ENCODE assay signal across 10 cellular contexts in genomic region chr17:81635431-81635830, GRCh38. TPM values are rescaled to one million over a fixed set of nuclear protein-coding genes. Genes with fewer than 3 reads are reported as not detected.
DNase-seq lines count a peak whose midpoint lies in the region; ATAC-seq and TF ChIP-seq lines count a peak whose summit lies in the region.
"Had no signal": no experiment of that assay in that cellular context is flagged by ENCODE, and none has a peak within 500 bp of the region (broad histone marks: within the 10 kb centered on the region; RNA-seq: fewer than 3 reads in every experiment).

No MANE protein-coding gene starts in this region.

- no peaks in the 10 kb centered on the region for H3K9me3 Mint-ChIP-seq in osteocyte (ENCODE audit: unreplicated experiment)

- no peaks in the 10 kb centered on the region for H3K27me3 Mint-ChIP-seq in osteocyte (ENCODE audit: unreplicated experiment)

- DNase-seq in GM06990 (ENCODE audit: extremely low read depth, insufficient read length) (no peak), RWPE2 (ENCODE audit: low spot score) (no peak), osteocyte (ENCODE audit: extremely low spot score, unreplicated experiment) (no peak), ACHN (no peak), COR-L47 (lab: John Stamatoyannopoulos, UW) (no peak), body of pancreas (no peak)
- DNase-seq in stimulated activated CD4-positive, alpha-beta T cell treated with anti-CD3 and anti-CD28 coated beads, Interleukin-15, amount 100 ng/mL, for 24 hours, result no peak
- DNase-seq: hippocampal formation had no signal

- H3K36me3 Mint-ChIP-seq in osteocyte (ENCODE audit: unreplicated experiment), result peaks cover 4% of the 10 kb centered on the region

- 50 to 63% methylated on average over 5 of the region's 5 CpGs for WGBS in esophagus, 2 donors
- 67 to 91% methylated on average over 5 of the region's 5 CpGs for WGBS in body of pancreas, 2 donors

- H3K4me3 Mint-ChIP-seq in osteocyte (ENCODE audit: unreplicated experiment), result peak overlapping the region; percentile 95

- H3K4me3 ChIP-seq in GM06990 (replicated peaks; ENCODE audit: low read depth, low read length) (peak overlapping the region; percentile 99), RWPE2 (ENCODE audit: severe bottlenecking) (peak overlapping the region; percentile 97), esophagus (ENCODE audit: low read depth in 1 of 2, low read length in 2 of 2) (peak overlapping the region in 1 of 2 donors; percentile 96), body of pancreas (no peak overlapping the region)

- no peaks in the 10 kb centered on the region for H3K9me3 ChIP-seq in RWPE2 (ENCODE audit: severe bottlenecking)
- H3K9me3 ChIP-seq in esophagus (ENCODE audit: control insufficient read depth in 2 of 2, insufficient read depth in 1 of 2, low read depth in 1 of 2, low read length in 1 of 2), result no peaks in the 10 kb centered on the region
- H3K9me3 ChIP-seq in body of pancreas, result no peaks in the 10 kb centered on the region

- intact Hi-C loops in body of pancreas (cut with DNase I), result no loop called here

- peak overlapping the region; percentile 71 for H3K27ac ChIP-seq in RWPE2 (ENCODE audit: poor library complexity, severe bottlenecking)
- peak overlapping the region; percentile 66 to 97 for H3K27ac ChIP-seq in esophagus (ENCODE audit: low read depth in 2 of 2, low read length in 1 of 2)
- H3K27ac ChIP-seq in body of pancreas, result no peak overlapping the region

- peak; percentile 32 for ATAC-seq in RWPE2 (ENCODE audit: low read depth)
- no peak for ATAC-seq in body of pancreas

- H3K4me1 ChIP-seq in RWPE2 (ENCODE audit: insufficient read depth, poor library complexity, severe bottlenecking), result peaks cover 6% of the 10 kb centered on the region
- peaks cover 0 to 3% of the 10 kb centered on the region in 2 donors for H3K4me1 ChIP-seq in esophagus (ENCODE audit: control insufficient read depth in 2 of 2, insufficient read depth in 2 of 2, low read length in 1 of 2)
- H3K4me1 ChIP-seq in body of pancreas, result peaks cover 23% of the 10 kb centered on the region

- TF ChIP-seq POLR2A in body of pancreas (IDR thresholded peaks at IDR 0.05), result no peak

- peak overlapping the region; percentile 94 for H3K27ac Mint-ChIP-seq in osteocyte (ENCODE audit: unreplicated experiment)

- H3K36me3 ChIP-seq in GM06990 (ENCODE audit: control insufficient read depth, insufficient read depth, low read length) (peaks cover 2% of the 10 kb centered on the region), RWPE2 (ENCODE audit: low read depth) (peaks cover 27% of the 10 kb centered on the region), esophagus (ENCODE audit: control insufficient read depth in 2 of 2, insufficient read depth in 2 of 2, low read length in 1 of 2) (no peaks in the 10 kb centered on the region), body of pancreas (replicated peaks in 1 of 2; ENCODE audit: insufficient read depth in 1 of 2, low read depth in 2 of 2) (no peaks in the 10 kb centered on the region)

- no peak for TF ChIP-seq CTCF in GM06990 (IDR thresholded peaks at IDR 0.05; ENCODE audit: insufficient read depth, low read length, poor library complexity, severe bottlenecking)
- TF ChIP-seq CTCF in RWPE2 (IDR thresholded peaks at IDR 0.05; ENCODE audit: poor library complexity, severe bottlenecking), result no peak
- TF ChIP-seq CTCF in osteocyte (IDR thresholded peaks at IDR 0.05), result no peak
- TF ChIP-seq CTCF in body of pancreas (IDR thresholded peaks at IDR 0.05), result no peak

- in situ Hi-C loops in ACHN (cut with HindIII; ENCODE audit: low pct_ligation_motif_present, low pct_unique_long_range_greater_than_20kb, low sequenced_read_pairs), result no loop called here

- H3K4me1 Mint-ChIP-seq in osteocyte (ENCODE audit: unreplicated experiment), result peaks cover 23% of the 10 kb centered on the region

- H3K27me3 ChIP-seq in GM06990 (replicated peaks; ENCODE audit: control insufficient read depth, insufficient read depth, low read length), result no peaks in the 10 kb centered on the region
- H3K27me3 ChIP-seq in RWPE2 (ENCODE audit: insufficient read depth, poor library complexity, severe bottlenecking), result no peaks in the 10 kb centered on the region
- H3K27me3 ChIP-seq in esophagus (ENCODE audit: control insufficient read depth in 1 of 2, insufficient read depth in 2 of 2, low read length in 2 of 2), result no peaks in the 10 kb centered on the region
- no peaks in the 10 kb centered on the region for H3K27me3 ChIP-seq in body of pancreas

RNA-seq across cellular contexts. Expression of gene NPLOC4, which starts 1.5 kb away (rescaled TPM):
- 10 to 100 TPM; 30.6 to 38.8 TPM for polyA plus RNA-seq in esophagus
- total RNA-seq in osteocyte, result 99.7 and 112 TPM in 2 replicates
- total RNA-seq in body of pancreas, result 10 to 100 TPM; 43.8 to 63.0 TPM

RNA-seq across cellular contexts. Expression of gene TSPAN10, which starts 1.6 kb away (rescaled TPM):
- 1 to 10 TPM in 1 of 2 donors, under 1 TPM in 1; 0.56 to 1.7 TPM for polyA plus RNA-seq in esophagus
- total RNA-seq in osteocyte (1.1 and 1.6 TPM in 2 replicates), body of pancreas (1 to 10 TPM; 1.0 to 5.3 TPM)

RNA-seq across cellular contexts. Expression of gene PDE6G, which starts 20.9 kb away (rescaled TPM):
- under 1 TPM; 0.12 to 0.33 TPM for polyA plus RNA-seq in esophagus
- 0.83 and 0.84 TPM in 2 replicates for total RNA-seq in osteocyte
- not detected for total RNA-seq in body of pancreas
- total RNA-seq: LHCN-M2 had no signal

RNA-seq across cellular contexts. Expression of gene OXLD1, which starts 31.0 kb away (rescaled TPM):
- 10 to 100 TPM; 38.1 to 46.1 TPM for polyA plus RNA-seq in esophagus
- 31.2 and 32.1 TPM in 2 replicates for total RNA-seq in osteocyte
- 10 to 100 TPM; 18.1 to 23.3 TPM for total RNA-seq in body of pancreas

RNA-seq across cellular contexts. Expression of gene CCDC137, which starts 31.1 kb away (rescaled TPM):
- polyA plus RNA-seq in esophagus, result 10 to 100 TPM; 22.2 to 33.0 TPM
- total RNA-seq in osteocyte, result 13.6 and 14.9 TPM in 2 replicates
- total RNA-seq in body of pancreas, result 10 to 100 TPM in 1 of 2 donors, 1 to 10 TPM in 1; 6.2 to 21.4 TPM

Comparison
In these comparisons a context has a peak if more than half of its experiments do, and no peak if none do; other contexts are left out.
1. H3K4me3 ChIP-seq: peak in GM06990 (single experiment) and RWPE2 (single experiment); none in body of pancreas (0 of 2).
2. H3K27ac ChIP-seq: peak in RWPE2 (single experiment) and esophagus (2 of 2); none in body of pancreas (0 of 4).